In the genomic region with DNA sequence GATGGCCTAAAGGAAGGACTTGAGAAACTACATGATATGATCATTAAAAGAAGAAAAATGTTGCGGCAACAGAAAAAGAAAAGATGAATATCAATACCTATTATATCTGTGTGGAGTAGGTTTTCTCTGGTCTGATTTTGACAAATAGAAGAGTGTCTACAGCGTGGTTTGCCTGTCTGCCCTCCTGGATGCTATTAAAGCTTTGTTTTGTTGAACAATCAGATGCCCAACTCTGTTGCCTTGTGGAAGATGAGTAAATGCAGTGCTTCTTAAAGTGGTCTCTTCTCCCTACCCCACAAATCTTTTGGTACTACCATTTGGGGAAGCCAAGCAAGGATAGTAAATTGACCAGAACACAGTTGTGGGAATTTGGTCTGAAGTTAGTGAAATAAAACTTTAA, we compare ENCODE assay signal across 8 cellular contexts. TPM values are rescaled to one million over a fixed set of nuclear protein-coding genes. Genes with fewer than 3 reads are reported as not detected.
DNase-seq lines count a peak whose midpoint lies in the region; FAIRE-seq and TF ChIP-seq lines count a peak whose summit lies in the region.
"Not testable (repeated sequence)": the region's sequence is repeated elsewhere in the genome, so short reads cannot be mapped to it uniquely, and the experiment has no call there.

No MANE protein-coding gene starts in this region.

- H3K9me3 ChIP-seq in HUES64 (ENCODE audit: insufficient read depth, low read depth, low read length); esophagus squamous epithelium; iPS-20b (ENCODE audit: insufficient read depth, low read depth, low read length): not testable (repeated sequence)

- not testable (repeated sequence) for H2AFZ ChIP-seq in ACC112 (ENCODE audit: low read length, unreplicated experiment)

- peak overlapping the region; percentile 97 for H3K4me3 Mint-ChIP-seq in activated CD4-positive, alpha-beta T cell treated with anti-CD3 and anti-CD28 coated beads, Interleukin-2, amount 10 ng/mL, durations not matched to agents 7 days and 5 days
- peak overlapping the region; percentile 89 for H3K4me3 Mint-ChIP-seq in nephron progenitor cell

- not testable (repeated sequence) for TF ChIP-seq POLR2A in esophagus squamous epithelium (IDR thresholded peaks at IDR 0.05)

- not testable (repeated sequence) for H3K9me3 Mint-ChIP-seq in activated CD4-positive, alpha-beta T cell treated with anti-CD3 and anti-CD28 coated beads, Interleukin-2, amount 10 ng/mL, durations not matched to agents 7 days and 5 days; nephron progenitor cell

- H3K4me3 ChIP-seq in ACC112 (ENCODE audit: low read depth, low read length): peak overlapping the region; percentile 82
- peak overlapping the region; percentile 77 for H3K4me3 ChIP-seq in HUES64 (ENCODE audit: low read length)
- peak overlapping the region; percentile 84 for H3K4me3 ChIP-seq in bronchial epithelial cell (ENCODE audit: low read depth, low read length)
- H3K4me3 ChIP-seq in esophagus squamous epithelium: peak overlapping the region; percentile 76 to 91 (median 78)
- H3K4me3 ChIP-seq in iPS-20b (ENCODE audit: low read length): peak overlapping the region; percentile 89
- peak overlapping the region; percentile 18 to 97 (median 81) for H3K4me3 ChIP-seq in skin epidermis

- CTCF ChIA-PET in activated CD4-positive, alpha-beta T cell treated with anti-CD3 and anti-CD28 coated beads, Interleukin-2, amount 10 ng/mL, durations not matched to agents 7 days and 5 days (lab: Charles Lee): interaction anchor here (2.4 kb wide), 1 partner anchor 13 kb away, joined by 7 read pairs; no protein-coding TSS in a partner anchor

- DNase-seq in activated CD4-positive, alpha-beta T cell treated with anti-CD3 and anti-CD28 coated beads, Interleukin-2, amount 10 ng/mL, durations not matched to agents 7 days and 5 days; bronchial epithelial cell (ENCODE audit: low read depth); esophagus squamous epithelium (lab: John Stamatoyannopoulos, UW); nephron progenitor cell: not testable (repeated sequence)

- TF ChIP-seq CTCF in bronchial epithelial cell (IDR thresholded peaks at IDR 0.05; ENCODE audit: insufficient read depth, low read length, severe bottlenecking); esophagus squamous epithelium (IDR thresholded peaks at IDR 0.05); nephron progenitor cell (IDR thresholded peaks at IDR 0.05): not testable (repeated sequence)

- WGBS in HUES64: no CpG with 5 or more reads among the region's 2 CpGs
- WGBS in esophagus squamous epithelium, 2 donors: 51 to 57% methylated on average over 2 of the region's 2 CpGs

- POLR2A ChIA-PET in activated CD4-positive, alpha-beta T cell treated with anti-CD3 and anti-CD28 coated beads, Interleukin-2, amount 10 ng/mL, durations not matched to agents 7 days and 5 days (lab: Charles Lee): not testable (repeated sequence)

- peaks cover 47% of the 10 kb centered on the region for H3K4me1 Mint-ChIP-seq in activated CD4-positive, alpha-beta T cell treated with anti-CD3 and anti-CD28 coated beads, Interleukin-2, amount 10 ng/mL, durations not matched to agents 7 days and 5 days
- peaks cover 43% of the 10 kb centered on the region for H3K4me1 Mint-ChIP-seq in nephron progenitor cell

- H3K27me3 ChIP-seq in ACC112 (ENCODE audit: insufficient read depth, low read length); HUES64 (ENCODE audit: insufficient read depth, low read length); bronchial epithelial cell (ENCODE audit: control insufficient read depth, insufficient read depth, low read length); esophagus squamous epithelium; iPS-20b (ENCODE audit: insufficient read depth, low read length): not testable (repeated sequence)

- peaks cover 15% of the 10 kb centered on the region for H3K4me1 ChIP-seq in ACC112 (ENCODE audit: control insufficient read depth, insufficient read depth, low read length, unreplicated experiment)
- peaks cover 24% of the 10 kb centered on the region for H3K4me1 ChIP-seq in HUES64 (ENCODE audit: insufficient read depth, low read length)
- peaks cover 0 to 52% (median 3%) of the 10 kb centered on the region in 3 donors for H3K4me1 ChIP-seq in esophagus squamous epithelium
- H3K4me1 ChIP-seq in iPS-20b (ENCODE audit: insufficient read depth, low read length): peaks cover 18% of the 10 kb centered on the region; the same call in 1 of the 2 replicates

- peak overlapping the region; percentile 53; the same call in 1 of the 2 replicates for H3K9ac ChIP-seq in HUES64 (ENCODE audit: low read depth, low read length)
- H3K9ac ChIP-seq in iPS-20b (ENCODE audit: low read depth, low read length): peak overlapping the region; percentile 52; the same call in 1 of the 2 replicates

- H3K27ac Mint-ChIP-seq in activated CD4-positive, alpha-beta T cell treated with anti-CD3 and anti-CD28 coated beads, Interleukin-2, amount 10 ng/mL, durations not matched to agents 7 days and 5 days: not testable (repeated sequence)
- H3K27ac Mint-ChIP-seq in nephron progenitor cell: peak overlapping the region; percentile 32

- not testable (repeated sequence) for H3K27ac ChIP-seq in ACC112 (ENCODE audit: low read depth, low read length); HUES64 (ENCODE audit: low read depth, low read length); iPS-20b (ENCODE audit: low read length)
- H3K27ac ChIP-seq in esophagus squamous epithelium (peak overlapping the region; percentile 28 to 95 (median 92)), skin epidermis (peak overlapping the region in 10 of 21 experiments; percentile 13 to 91 (median 42))

- H3K79me2 ChIP-seq in ACC112 (ENCODE audit: control insufficient read depth, insufficient read depth, low read length, unreplicated experiment): peaks cover 31% of the 10 kb centered on the region

- intact Hi-C loops in esophagus squamous epithelium (cut with DNase I): not testable (repeated sequence)

- not testable (repeated sequence) for H3K36me3 Mint-ChIP-seq in activated CD4-positive, alpha-beta T cell treated with anti-CD3 and anti-CD28 coated beads, Interleukin-2, amount 10 ng/mL, durations not matched to agents 7 days and 5 days (ENCODE audit: low read depth); nephron progenitor cell (ENCODE audit: low read depth)

- H3K27me3 Mint-ChIP-seq in activated CD4-positive, alpha-beta T cell treated with anti-CD3 and anti-CD28 coated beads, Interleukin-2, amount 10 ng/mL, durations not matched to agents 7 days and 5 days; nephron progenitor cell (ENCODE audit: low read depth, poor library complexity): not testable (repeated sequence)

- not testable (repeated sequence) for H3K36me3 ChIP-seq in ACC112 (ENCODE audit: insufficient read depth, low read length); bronchial epithelial cell (ENCODE audit: control insufficient read depth, insufficient read depth, low read length); esophagus squamous epithelium; iPS-20b (ENCODE audit: insufficient read depth, low read depth, low read length)
- peaks cover 18% of the 10 kb centered on the region; the same call in 1 of the 2 replicates for H3K36me3 ChIP-seq in HUES64 (ENCODE audit: insufficient read depth, low read length)

- not testable (repeated sequence) for FAIRE-seq in bronchial epithelial cell (lab: Jason Lieb, UNC)

RNA-seq across cellular contexts. Expression of gene ARL4A, which starts 1.3 kb away (rescaled TPM):
- polyA plus RNA-seq in HUES64 (2013, experiment 1 of 2): 28.1 TPM
- 37.7 TPM for polyA plus RNA-seq in HUES64 (2013, experiment 2 of 2)
- total RNA-seq in activated CD4-positive, alpha-beta T cell treated with anti-CD3 and anti-CD28 coated beads, Interleukin-2, amount 10 ng/mL, durations not matched to agents 7 days and 5 days: 10 to 100 TPM; 13.9 to 14.9 TPM
- total RNA-seq in bronchial epithelial cell (54.8 and 58.0 TPM in 2 replicates), esophagus squamous epithelium (100 to 1,000 TPM in 1 of 4 donors, 10 to 100 TPM in 3; 40.5 to 102 (median 48.5) TPM)
